Comparison of ENCODE assay signal across 8 cellular contexts in the genomic region with DNA sequence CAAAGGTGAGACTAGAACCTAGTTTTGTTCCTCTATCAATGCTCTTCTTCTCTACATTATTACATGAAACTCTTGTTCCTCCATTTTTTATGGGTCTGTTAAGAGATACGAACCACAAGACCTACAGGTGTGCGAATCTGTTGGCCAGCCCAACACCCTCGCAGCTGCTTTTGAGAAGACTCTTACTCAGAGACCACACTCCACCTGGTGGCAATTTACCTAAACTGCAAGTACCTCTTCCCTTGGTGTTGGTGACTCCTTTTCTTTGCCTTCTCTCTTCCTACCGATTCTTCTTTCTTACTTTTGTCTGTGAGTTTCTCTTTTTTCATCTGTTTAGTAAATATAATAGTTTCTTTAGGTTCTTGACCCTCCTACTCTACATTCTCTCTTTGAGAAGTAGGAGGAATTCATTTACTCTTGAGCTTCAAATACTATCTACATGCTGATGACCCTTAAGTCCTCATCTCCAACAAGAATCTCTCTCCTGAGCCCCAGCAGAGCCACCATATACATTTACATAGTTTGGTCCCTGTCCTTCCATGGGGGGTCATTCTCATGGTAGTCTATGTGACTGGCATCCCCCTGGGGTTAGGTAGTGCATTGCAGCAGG.
DNase-seq lines count a peak whose midpoint lies in the region; ATAC-seq, FAIRE-seq and TF ChIP-seq lines count a peak whose summit lies in the region.

No MANE protein-coding gene starts in this region.

- H2AFZ ChIP-seq in K562 (ENCODE audit: low read depth, low read length), result no peak overlapping the region

- TF ChIP-seq CTCF in K562 (IDR thresholded peaks at IDR 0.05 in 2 of 3, conservative IDR thresholded peaks at IDR 0.05 in 1 of 3; ENCODE audit: insufficient read depth in 2 of 3, low read depth in 1 of 3, low read length in 3 of 3), result peak; percentile 52 to 72 (median 63)

- no peak overlapping the region for H3K4me3 ChIP-seq in K562

- ATAC-seq in HG02759 (IDR thresholded peaks at IDR 0.05; ENCODE audit: unreplicated experiment) (peak; percentile 82), K562 (peak; percentile 85)

- no peak for TF ChIP-seq EP300 in K562 (IDR thresholded peaks at IDR 0.05; ENCODE audit: low read length)

- intact Hi-C loops in K562 (cut with micrococcal nuclease), result loop anchor here (5.0 kb wide), 1 partner anchor 265 kb away; no protein-coding TSS in a partner anchor

- no peak for TF ChIP-seq POLR2A in K562 (conservative IDR thresholded peaks at IDR 0.05)

- no peaks in the 10 kb centered on the region for H3K79me2 ChIP-seq in K562 (ENCODE audit: control insufficient read depth, insufficient read depth, low read length)

- WGBS in K562 (ENCODE audit: insufficient coverage, low coverage, missing lambda C conversion rate), result 0% methylated on average over 4 of the region's 4 CpGs

- no peaks in the 10 kb centered on the region for H4K20me1 ChIP-seq in K562 (replicated peaks; ENCODE audit: control insufficient read depth, insufficient read depth, low read length)

- no peak overlapping the region for H3K9ac ChIP-seq in K562 (ENCODE audit: insufficient read depth in 1 of 2, low read depth in 2 of 2, low read length in 2 of 2)

- H3K4me2 ChIP-seq in K562 (ENCODE audit: insufficient read depth, low read length), result no peak overlapping the region

- no peaks in the 10 kb centered on the region for H3K9me3 ChIP-seq in K562 (replicated peaks; ENCODE audit: control insufficient read depth, insufficient read depth, low read depth, low read length)

- H3K4me1 Mint-ChIP-seq in T-helper 2 cell treated with Interferon-gamma antibody and Interleukin-4, amounts not matched to agents 5 μg/mL and 100 μg/mL, for 36 hours (ENCODE audit: low read depth), result no peaks in the 10 kb centered on the region

- H3K27me3 Mint-ChIP-seq in T-helper 2 cell treated with Interferon-gamma antibody and Interleukin-4, amounts not matched to agents 5 μg/mL and 100 μg/mL, for 36 hours (ENCODE audit: low read depth), result peaks cover 11% of the 10 kb centered on the region

- no peak overlapping the region for H3K27ac Mint-ChIP-seq in T-helper 2 cell treated with Interferon-gamma antibody and Interleukin-4, amounts not matched to agents 5 μg/mL and 100 μg/mL, for 36 hours

- no peak overlapping the region for H3K4me3 Mint-ChIP-seq in T-helper 2 cell treated with Interferon-gamma antibody and Interleukin-4, amounts not matched to agents 5 μg/mL and 100 μg/mL, for 36 hours

- H3K36me3 Mint-ChIP-seq in T-helper 2 cell treated with Interferon-gamma antibody and Interleukin-4, amounts not matched to agents 5 μg/mL and 100 μg/mL, for 36 hours (ENCODE audit: low read depth), result no peaks in the 10 kb centered on the region

- BruUV-seq in K562 (replicated peaks; lab: Mats Ljungman, UMichigan), result no TSS peak

- H3K4me1 ChIP-seq in K562 (replicated peaks in 1 of 2; ENCODE audit: control insufficient read depth in 2 of 2, insufficient read depth in 2 of 2, low read length in 2 of 2), result no peaks in the 10 kb centered on the region

- FAIRE-seq in K562 (lab: Jason Lieb, UNC), result peak; percentile 74

- peak; percentile 8 for DNase-seq in activated CD8-positive, alpha-beta memory T cell treated with anti-CD3 and anti-CD28 coated beads for 1 hour (ENCODE audit: extremely low read depth in 1 of 2, low read depth in 1 of 2)
- DNase-seq in activated CD8-positive, alpha-beta memory T cell treated with anti-CD3 and anti-CD28 coated beads for 24 hours, result no peak
- DNase-seq in NCI-H128 (lab: John Stamatoyannopoulos, UW; ENCODE audit: unreplicated experiment) (peak; percentile 33), K562 (ENCODE audit: extremely low read depth in 1 of 4, low spot score in 3 of 4) (peak; percentile 56 to 65 (median 63)), inferior parietal cortex (ENCODE audit: extremely low spot score) (peak; percentile 78)
- DNase-seq in T-helper 2 cell treated with Interferon-gamma antibody and Interleukin-4, amounts not matched to agents 5 μg/mL and 100 μg/mL, for 36 hours (ENCODE audit: low spot score), result peak; percentile 19
- peak; percentile 52 for DNase-seq in stimulated activated CD4-positive, alpha-beta T cell treated with anti-CD3 and anti-CD28 coated beads, Interleukin-1b, Interleukin-23, amount 100 ng/mL, for 48 hours

- no peaks in the 10 kb centered on the region for H3K9me1 ChIP-seq in K562 (ENCODE audit: control insufficient read depth, insufficient read depth, low read length)

- H3K9me3 Mint-ChIP-seq in T-helper 2 cell treated with Interferon-gamma antibody and Interleukin-4, amounts not matched to agents 5 μg/mL and 100 μg/mL, for 36 hours, result no peaks in the 10 kb centered on the region

- peak; percentile 53 to 75 for TF ChIP-seq RAD21 in K562 (CRISPR knock-in tag; conservative IDR thresholded peaks at IDR 0.05 in 1 of 2, IDR thresholded peaks at IDR 0.05 in 1 of 2)

- POLR2A ChIA-PET in K562 (lab: Yijun Ruan, JAX), result interaction anchor here (0.9 kb wide), 1 partner anchor 63 kb away, joined by 3 read pairs; no protein-coding TSS in a partner anchor

- no peak overlapping the region for H3K27ac ChIP-seq in K562 (ENCODE audit: extremely low read depth, low read depth, low read length)

- CTCF ChIA-PET in K562 (lab: Yijun Ruan, JAX; ENCODE audit: low intra/inter-chr PET ratio), result interaction anchor here (1.1 to 2.3 kb wide), 3 partner anchors 281 to 921 kb away, joined by 3 to 9 read pairs (median 5); no protein-coding TSS in a partner anchor

- H3K36me3 ChIP-seq in K562 (ENCODE audit: control insufficient read depth, insufficient read depth, low read length), result no peaks in the 10 kb centered on the region

- H3K27me3 ChIP-seq in K562 (ENCODE audit: control insufficient read depth in 2 of 2, insufficient read depth in 2 of 2, low read length in 2 of 2), result no peaks in the 10 kb centered on the region

- in situ Hi-C loops in K562 (cut with MboI), result no loop called here

TF ChIP-seq in K562, 482 proteins besides CTCF, POLR2A, EP300 and RAD21:
- TF ChIP-seq SMC3 (conservative IDR thresholded peaks at IDR 0.05; ENCODE audit: insufficient read depth, low read depth, low read length) (peak; percentile 66), TCF7L2 (IDR thresholded peaks at IDR 0.05; ENCODE audit: low read depth, low read length) (no peak), HCFC1 (IDR thresholded peaks at IDR 0.05; ENCODE audit: low read depth, low read length) (no peak), KAT7 (CRISPR knock-in tag; IDR thresholded peaks at IDR 0.05; ENCODE audit: borderline replicate concordance) (no peak), TEAD1 (CRISPR knock-in tag; IDR thresholded peaks at IDR 0.05) (no peak), ETV6 (IDR thresholded peaks at IDR 0.05; ENCODE audit: borderline replicate concordance in 1 of 2, low read depth in 2 of 2, low read length in 1 of 2) (no peak), ETV6 (CRISPR knock-in tag; IDR thresholded peaks at IDR 0.05; ENCODE audit: borderline replicate concordance) (no peak), ZNF551 (CRISPR knock-in tag; IDR thresholded peaks at IDR 0.05) (no peak), CHD4 (IDR thresholded peaks at IDR 0.05; ENCODE audit: insufficient read depth, insufficient replicate concordance, low read depth, low read length, poor library complexity, severe bottlenecking) (no peak), ATF1 (CRISPR knock-in tag; IDR thresholded peaks at IDR 0.05) (no peak), ATF1 (tag; IDR thresholded peaks at IDR 0.05) (no peak), ESRRA (IDR thresholded peaks at IDR 0.05; ENCODE audit: borderline replicate concordance, low read depth) (no peak)
- TF ChIP-seq, protein P1, sequence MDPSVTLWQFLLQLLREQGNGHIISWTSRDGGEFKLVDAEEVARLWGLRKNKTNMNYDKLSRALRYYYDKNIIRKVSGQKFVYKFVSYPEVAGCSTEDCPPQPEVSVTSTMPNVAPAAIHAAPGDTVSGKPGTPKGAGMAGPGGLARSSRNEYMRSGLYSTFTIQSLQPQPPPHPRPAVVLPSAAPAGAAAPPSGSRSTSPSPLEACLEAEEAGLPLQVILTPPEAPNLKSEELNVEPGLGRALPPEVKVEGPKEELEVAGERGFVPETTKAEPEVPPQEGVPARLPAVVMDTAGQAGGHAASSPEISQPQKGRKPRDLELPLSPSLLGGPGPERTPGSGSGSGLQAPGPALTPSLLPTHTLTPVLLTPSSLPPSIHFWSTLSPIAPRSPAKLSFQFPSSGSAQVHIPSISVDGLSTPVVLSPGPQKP (CRISPR knock-in tag; IDR thresholded peaks at IDR 0.05), result no peak
- TF ChIP-seq, protein P2, sequence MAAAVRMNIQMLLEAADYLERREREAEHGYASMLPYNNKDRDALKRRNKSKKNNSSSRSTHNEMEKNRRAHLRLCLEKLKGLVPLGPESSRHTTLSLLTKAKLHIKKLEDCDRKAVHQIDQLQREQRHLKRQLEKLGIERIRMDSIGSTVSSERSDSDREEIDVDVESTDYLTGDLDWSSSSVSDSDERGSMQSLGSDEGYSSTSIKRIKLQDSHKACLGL (CRISPR knock-in tag; IDR thresholded peaks at IDR 0.05; ENCODE audit: borderline replicate concordance, poor library complexity, severe bottlenecking), result no peak
- TF ChIP-seq, protein P3, sequence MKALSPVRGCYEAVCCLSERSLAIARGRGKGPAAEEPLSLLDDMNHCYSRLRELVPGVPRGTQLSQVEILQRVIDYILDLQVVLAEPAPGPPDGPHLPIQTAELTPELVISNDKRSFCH (CRISPR knock-in tag; IDR thresholded peaks at IDR 0.05), result no peak
- TF ChIP-seq, protein P3 (tag; IDR thresholded peaks at IDR 0.05), result no peak
- TF ChIP-seq, protein P4, sequence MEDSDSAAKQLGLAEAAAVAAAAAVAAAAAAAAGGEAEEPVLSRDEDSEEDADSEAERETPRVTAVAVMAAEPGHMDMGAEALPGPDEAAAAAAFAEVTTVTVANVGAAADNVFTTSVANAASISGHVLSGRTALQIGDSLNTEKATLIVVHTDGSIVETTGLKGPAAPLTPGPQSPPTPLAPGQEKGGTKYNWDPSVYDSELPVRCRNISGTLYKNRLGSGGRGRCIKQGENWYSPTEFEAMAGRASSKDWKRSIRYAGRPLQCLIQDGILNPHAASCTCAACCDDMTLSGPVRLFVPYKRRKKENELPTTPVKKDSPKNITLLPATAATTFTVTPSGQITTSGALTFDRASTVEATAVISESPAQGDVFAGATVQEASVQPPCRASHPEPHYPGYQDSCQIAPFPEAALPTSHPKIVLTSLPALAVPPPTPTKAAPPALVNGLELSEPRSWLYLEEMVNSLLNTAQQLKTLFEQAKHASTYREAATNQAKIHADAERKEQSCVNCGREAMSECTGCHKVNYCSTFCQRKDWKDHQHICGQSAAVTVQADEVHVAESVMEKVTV (CRISPR knock-in tag; IDR thresholded peaks at IDR 0.05), result peak; percentile 52; the same call in 1 of the 2 replicates
